ENCODE assay signal across 5 cellular contexts in genomic region chr6:165760803-165761185, GRCh38.
"Had no signal": no experiment of that assay in that cellular context is flagged by ENCODE, and none has a peak within 500 bp of the region (broad histone marks: within the 10 kb centered on the region; RNA-seq: fewer than 3 reads in every experiment).

No MANE protein-coding gene starts in this region.

- H3K36me3 Mint-ChIP-seq: IgD-negative memory B cell had no signal

- H3K27me3 Mint-ChIP-seq: IgD-negative memory B cell had no signal

- H3K27ac Mint-ChIP-seq: H9, IgD-negative memory B cell had no signal

- DNase-seq: GM23248, H9, HCEC 1CT, KBM-7 had no signal

- H3K9ac ChIP-seq: GM23248 had no signal

- H3K4me1 Mint-ChIP-seq: H9, IgD-negative memory B cell had no signal

- H2AFZ ChIP-seq: GM23248 had no signal

- H3K4me3 ChIP-seq: GM23248 had no signal

- H3K4me3 Mint-ChIP-seq: H9, IgD-negative memory B cell had no signal

- H3K27ac ChIP-seq: GM23248 had no signal

- H3K9me3 Mint-ChIP-seq: H9 had no signal
